Comparison of ENCODE assay signal across 8 cellular contexts in genomic region chr2:53913721-53914120, GRCh38. TPM values are rescaled to one million over a fixed set of nuclear protein-coding genes. Genes with fewer than 3 reads are reported as not detected.
DNase-seq lines count a peak whose midpoint lies in the region; ATAC-seq lines count a peak whose summit lies in the region.

No MANE protein-coding gene starts in this region.

- no peak overlapping the region for H3K4me3 Mint-ChIP-seq in activated CD8-positive, alpha-beta T cell treated with anti-CD3 and anti-CD28 coated beads, Interleukin-2, amount 10 ng/mL, durations not matched to agents 7 days and 5 days
- H3K4me3 Mint-ChIP-seq in naive B cell = peak overlapping the region in 3 of 8 donors; percentile 9 to 69 (median 21)

- no peaks in the 10 kb centered on the region for H3K9me3 Mint-ChIP-seq in activated CD8-positive, alpha-beta T cell treated with anti-CD3 and anti-CD28 coated beads, Interleukin-2, amount 10 ng/mL, durations not matched to agents 7 days and 5 days (ENCODE audit: insufficient read depth)
- no peaks in the 10 kb centered on the region for H3K9me3 Mint-ChIP-seq in naive B cell

- peak overlapping the region; percentile 76 for H3K27ac Mint-ChIP-seq in activated CD8-positive, alpha-beta T cell treated with anti-CD3 and anti-CD28 coated beads, Interleukin-2, amount 10 ng/mL, durations not matched to agents 7 days and 5 days
- peak overlapping the region in 5 of 6 donors; percentile 3 to 79 (median 72) for H3K27ac Mint-ChIP-seq in naive B cell

- H3K4me1 Mint-ChIP-seq in activated CD8-positive, alpha-beta T cell treated with anti-CD3 and anti-CD28 coated beads, Interleukin-2, amount 10 ng/mL, durations not matched to agents 7 days and 5 days (ENCODE audit: low read depth) = peaks cover 9% of the 10 kb centered on the region
- peaks cover 17 to 22% (median 20%) of the 10 kb centered on the region in 3 donors for H3K4me1 Mint-ChIP-seq in naive B cell

- POLR2A ChIA-PET in activated CD8-positive, alpha-beta T cell treated with anti-CD3 and anti-CD28 coated beads, Interleukin-2, amount 10 ng/mL, durations not matched to agents 7 days and 5 days (lab: Charles Lee) = interaction anchor here (1.1 kb wide), 1 partner anchor 57 kb away, joined by 5 read pairs; the partner anchor contains the start of gene PSME4

- ATAC-seq in HG03103 (IDR thresholded peaks at IDR 0.05; ENCODE audit: low read depth, unreplicated experiment) = peak; percentile 94
- peak; percentile 99 for ATAC-seq in activated CD8-positive, alpha-beta T cell treated with anti-CD3 and anti-CD28 coated beads, Interleukin-2, amount 10 ng/mL, durations not matched to agents 7 days and 5 days
- ATAC-seq in naive B cell (ENCODE audit: low read depth in 2 of 2) = peak; percentile 89 to 97

- peaks cover 27% of the 10 kb centered on the region for H3K36me3 Mint-ChIP-seq in activated CD8-positive, alpha-beta T cell treated with anti-CD3 and anti-CD28 coated beads, Interleukin-2, amount 10 ng/mL, durations not matched to agents 7 days and 5 days (ENCODE audit: low read depth)
- peaks cover 7 to 8% of the 10 kb centered on the region in 2 donors for H3K36me3 Mint-ChIP-seq in naive B cell

- H3K27me3 Mint-ChIP-seq in activated CD8-positive, alpha-beta T cell treated with anti-CD3 and anti-CD28 coated beads, Interleukin-2, amount 10 ng/mL, durations not matched to agents 7 days and 5 days (ENCODE audit: low read depth) = no peaks in the 10 kb centered on the region
- no peaks in the 10 kb centered on the region for H3K27me3 Mint-ChIP-seq in naive B cell

- CTCF ChIA-PET in activated CD8-positive, alpha-beta T cell treated with anti-CD3 and anti-CD28 coated beads, Interleukin-2, amount 10 ng/mL, durations not matched to agents 7 days and 5 days (lab: Charles Lee) = interaction anchor here (1.0 to 1.3 kb wide), 2 partner anchors 19 to 193 kb away, joined by 3 to 4 read pairs; no protein-coding TSS in a partner anchor

- DNase-seq in stimulated activated CD4-positive, alpha-beta T cell treated with anti-CD3 and anti-CD28 coated beads, Interleukin-15, amount 100 ng/mL, for 24 hours = peak; percentile 18
- DNase-seq in stimulated activated CD4-positive, alpha-beta T cell treated with anti-CD3 and anti-CD28 coated beads, Interleukin-12 subunit alpha, Interleukin-12 subunit beta, amount 100 ng/mL, for 4 hours = no peak
- DNase-seq in activated CD8-positive, alpha-beta T cell treated with anti-CD3 and anti-CD28 coated beads, Interleukin-2, amount 10 ng/mL, durations not matched to agents 7 days and 5 days = peak; percentile 64
- DNase-seq in naive B cell (peak; percentile 7), DMS114 treated with DMSO at 0.1 percent for 48 hours (lab: John Stamatoyannopoulos, UW; ENCODE audit: unreplicated experiment) (no peak), DMS 273 treated with DMSO at 0.1 percent for 48 hours (lab: John Stamatoyannopoulos, UW) (no peak), iPS-NIHi11 (ENCODE audit: low spot score) (no peak)

RNA-seq across cellular contexts. Expression of gene GPR75, which starts 54.0 kb away (rescaled TPM):
- total RNA-seq in activated CD8-positive, alpha-beta T cell treated with anti-CD3 and anti-CD28 coated beads, Interleukin-2, amount 10 ng/mL, durations not matched to agents 7 days and 5 days = 1 to 10 TPM; 2.8 to 3.0 TPM
- polyA plus RNA-seq in naive B cell (ENCODE audit: low read depth in 6 of 6) = not detected

RNA-seq across cellular contexts. Expression of gene PSME4, which starts 57.1 kb away (rescaled TPM):
- total RNA-seq in activated CD8-positive, alpha-beta T cell treated with anti-CD3 and anti-CD28 coated beads, Interleukin-2, amount 10 ng/mL, durations not matched to agents 7 days and 5 days = 10 to 100 TPM; 55.3 to 56.8 TPM
- 10 to 100 TPM in 2 of 6 donors, 1 to 10 TPM in 4; 5.2 to 12.4 (median 7.2) TPM for polyA plus RNA-seq in naive B cell (ENCODE audit: low read depth in 6 of 6)

Comparison
In these comparisons a context has a peak if more than half of its experiments do, and no peak if none do; other contexts are left out.
1. DNase-seq: peak in stimulated activated CD4-positive, alpha-beta T cell treated with anti-CD3 and anti-CD28 coated beads, Interleukin-15, amount 100 ng/mL, for 24 hours (single experiment), activated CD8-positive, alpha-beta T cell treated with anti-CD3 and anti-CD28 coated beads, Interleukin-2, amount 10 ng/mL, durations not matched to agents 7 days and 5 days (single experiment) and naive B cell (single experiment); none in stimulated activated CD4-positive, alpha-beta T cell treated with anti-CD3 and anti-CD28 coated beads, Interleukin-12 subunit alpha, Interleukin-12 subunit beta, amount 100 ng/mL, for 4 hours (single experiment), DMS114 treated with DMSO at 0.1 percent for 48 hours (single experiment), DMS 273 treated with DMSO at 0.1 percent for 48 hours (single experiment) and iPS-NIHi11 (single experiment).
2. Peak in every context shown above with its lines, with median percentiles within 50 percentile points of each other: ATAC-seq.